Comparison of ENCODE assay signal across 17 cellular contexts in genomic region chr4:132542228-132542627, GRCh38.
DNase-seq lines count a peak whose midpoint lies in the region; ATAC-seq and TF ChIP-seq lines count a peak whose summit lies in the region.
"Had no signal": no experiment of that assay in that cellular context is flagged by ENCODE, and none has a peak within 500 bp of the region (broad histone marks: within the 10 kb centered on the region; RNA-seq: fewer than 3 reads in every experiment).

No MANE protein-coding gene starts in this region.

- no peaks in the 10 kb centered on the region for H3K36me3 Mint-ChIP-seq in HFFc6 (ENCODE audit: low read depth)
- H3K36me3 Mint-ChIP-seq: CD4-positive, CD25-positive, alpha-beta regulatory T cell; CD8-positive, alpha-beta T cell had no signal

- H3K4me3 ChIP-seq in Karpas-422 (ENCODE audit: low read length) (no peak overlapping the region), left lung (no peak overlapping the region), upper lobe of right lung (no peak overlapping the region)
- H3K4me3 ChIP-seq: GM12878, GM23248 had no signal

- 0 out of 2 replicates have a peak overlapping the region, but pooled peaks have one; percentile 28 for H2AFZ ChIP-seq in Karpas-422 (ENCODE audit: low read length)
- H2AFZ ChIP-seq: GM23248 had no signal

- H3K4me1 ChIP-seq in Karpas-422 (ENCODE audit: low read length) = no peaks in the 10 kb centered on the region
- no peaks in the 10 kb centered on the region for H3K4me1 ChIP-seq in left lung
- no peaks in the 10 kb centered on the region for H3K4me1 ChIP-seq in upper lobe of right lung
- H3K4me1 ChIP-seq: Caco-2 had no signal

- H3K9me3 Mint-ChIP-seq in HFFc6 = peaks cover 6% of the 10 kb centered on the region; the same call in 1 of the 2 replicates

- H4K20me1 ChIP-seq in Karpas-422 (ENCODE audit: insufficient read depth, low read depth, low read length) = no peaks in the 10 kb centered on the region

- H3K4me3 Mint-ChIP-seq in HFFc6 = no peak overlapping the region
- H3K4me3 Mint-ChIP-seq: CD4-positive, CD25-positive, alpha-beta regulatory T cell; CD8-positive, alpha-beta T cell; H9 had no signal

- no peaks in the 10 kb centered on the region for H3K36me3 ChIP-seq in Karpas-422 (ENCODE audit: insufficient read depth, low read length)
- no peaks in the 10 kb centered on the region for H3K36me3 ChIP-seq in left lung
- H3K36me3 ChIP-seq in upper lobe of right lung = no peaks in the 10 kb centered on the region

- H3K27me3 ChIP-seq in Karpas-422 (ENCODE audit: low read length) (no peaks in the 10 kb centered on the region), left lung (no peaks in the 10 kb centered on the region), upper lobe of right lung (no peaks in the 10 kb centered on the region)

- no peak overlapping the region for H3K9ac ChIP-seq in Karpas-422 (ENCODE audit: low read length)
- H3K9ac ChIP-seq: GM23248 had no signal

- intact Hi-C loops in left lung (cut with DNase I) = no loop called here
- intact Hi-C loops in upper lobe of right lung (cut with DNase I) = no loop called here

- DNase-seq in Karpas-422 = no peak
- DNase-seq in left lung = peak in 1 of 2 donors; percentile 29
- DNase-seq in upper lobe of right lung = no peak
- DNase-seq in HFFc6 = no peak
- no peak for DNase-seq in SW 1271 (lab: John Stamatoyannopoulos, UW)
- DNase-seq: Caco-2; CD4-positive, CD25-positive, alpha-beta regulatory T cell; CD8-positive, alpha-beta T cell; DMS153; DND-41; GDM1; GM23248; H9 had no signal

- peaks cover 14% of the 10 kb centered on the region; the same call in 1 of the 2 replicates for H3K9me3 ChIP-seq in Karpas-422 (ENCODE audit: low read length)
- H3K9me3 ChIP-seq in left lung = peaks cover 0 to 12% of the 10 kb centered on the region in 2 donors
- H3K9me3 ChIP-seq in upper lobe of right lung = no peaks in the 10 kb centered on the region
- H3K9me3 ChIP-seq: Caco-2 had no signal

- H3K27ac Mint-ChIP-seq in HFFc6 = no peak overlapping the region
- H3K27ac Mint-ChIP-seq: CD4-positive, CD25-positive, alpha-beta regulatory T cell; CD8-positive, alpha-beta T cell; H9 had no signal

- no peaks in the 10 kb centered on the region for H3K79me2 ChIP-seq in Karpas-422 (ENCODE audit: low read length)

- no peaks in the 10 kb centered on the region for H3K4me1 Mint-ChIP-seq in HFFc6 (ENCODE audit: low read depth)
- H3K4me1 Mint-ChIP-seq: CD4-positive, CD25-positive, alpha-beta regulatory T cell; H9 had no signal

- H3K9me2 ChIP-seq in Karpas-422 (replicated peaks; ENCODE audit: insufficient read depth, low read length) = no peaks in the 10 kb centered on the region

- no peaks in the 10 kb centered on the region for H3K27me3 Mint-ChIP-seq in HFFc6 (ENCODE audit: insufficient read depth)
- H3K27me3 Mint-ChIP-seq: CD4-positive, CD25-positive, alpha-beta regulatory T cell had no signal

- TF ChIP-seq CTCF in left lung (IDR thresholded peaks at IDR 0.05) (no peak), upper lobe of right lung (IDR thresholded peaks at IDR 0.05) (no peak), HFFc6 (IDR thresholded peaks at IDR 0.05) (no peak)

- H3K27ac ChIP-seq in Karpas-422 (ENCODE audit: low read length) (no peak overlapping the region), left lung (no peak overlapping the region), upper lobe of right lung (no peak overlapping the region)
- H3K27ac ChIP-seq: C4-2B, GM23248 had no signal

- H3K4me2 ChIP-seq in Karpas-422 (ENCODE audit: low read depth, low read length, poor library complexity, severe bottlenecking) = no peak overlapping the region

- ATAC-seq in left lung (peak; percentile 50), upper lobe of right lung (peak; percentile 62), HG03457 (IDR thresholded peaks at IDR 0.05; ENCODE audit: unreplicated experiment) (no peak)
- ATAC-seq: CD8-positive, alpha-beta T cell; GM12878; HCT116 had no signal
